In genomic region chr19:41135390-41136384, GRCh38 we compare ENCODE assay signal across 8 cellular contexts. TPM values are rescaled to one million over a fixed set of nuclear protein-coding genes. Genes with fewer than 3 reads are reported as not detected.
DNase-seq lines count a peak whose midpoint lies in the region; ATAC-seq, FAIRE-seq and TF ChIP-seq lines count a peak whose summit lies in the region.
"Not testable (repeated sequence)": the region's sequence is repeated elsewhere in the genome, so short reads cannot be mapped to it uniquely, and the experiment has no call there.

No MANE protein-coding gene starts in this region.

- H3K36me3 Mint-ChIP-seq in CD8-positive, alpha-beta memory T cell: not testable (repeated sequence)

- not testable (repeated sequence) for TF ChIP-seq POLR2A in K562 (conservative IDR thresholded peaks at IDR 0.05)

- peak overlapping the region; percentile 88 to 95 (median 92) for H3K4me3 Mint-ChIP-seq in CD8-positive, alpha-beta memory T cell

- BruUV-seq in K562 (replicated peaks; lab: Mats Ljungman, UMichigan): not testable (repeated sequence)

- not testable (repeated sequence) for H3K27me3 ChIP-seq in CD8-positive, alpha-beta memory T cell (ENCODE audit: insufficient read depth, low read length, poor library complexity, severe bottlenecking)
- H3K27me3 ChIP-seq in K562 (ENCODE audit: control insufficient read depth in 2 of 2, insufficient read depth in 2 of 2, low read length in 2 of 2): peaks cover 0 to 20% of the 10 kb centered on the region in 2 experiments; a peak in 3 of 5 replicates

- not testable (repeated sequence) for H3K4me2 ChIP-seq in K562 (ENCODE audit: insufficient read depth, low read length)

- peak overlapping the region in 6 of 8 donors; percentile 67 to 96 (median 92) for H3K27ac Mint-ChIP-seq in CD8-positive, alpha-beta memory T cell

- FAIRE-seq in K562 (lab: Jason Lieb, UNC): peak; percentile 92

- not testable (repeated sequence) for H3K79me2 ChIP-seq in K562 (ENCODE audit: control insufficient read depth, insufficient read depth, low read length)

- not testable (repeated sequence) for H4K20me1 ChIP-seq in K562 (replicated peaks; ENCODE audit: control insufficient read depth, insufficient read depth, low read length)

- not testable (repeated sequence) for H3K9me3 ChIP-seq in CD8-positive, alpha-beta memory T cell (ENCODE audit: low read length); K562 (replicated peaks; ENCODE audit: control insufficient read depth, insufficient read depth, low read depth, low read length)

- DNase-seq in CD8-positive, alpha-beta memory T cell: peak in 4 of 5 donors; percentile 20 to 46 (median 37)
- peak; percentile 2 for DNase-seq in LHCN-M2 (ENCODE audit: low read depth)
- DNase-seq in activated CD4-positive, alpha-beta T cell treated with anti-CD3 and anti-CD28 coated beads, Interleukin-2, amount 50 U/mL, for 48 hours: peak; percentile 56 to 58
- peak in 2 of 4 experiments; percentile 22 to 23 for DNase-seq in K562 (ENCODE audit: extremely low read depth in 1 of 4, low spot score in 3 of 4)
- DNase-seq in fibroblast of pulmonary artery (ENCODE audit: low read depth): peak; percentile 52
- peak; percentile 91 for DNase-seq in left kidney (ENCODE audit: low read depth, low spot score)
- DNase-seq in pons (ENCODE audit: low spot score): peak; percentile 35
- peak; percentile 47 for DNase-seq in stimulated activated naive CD8-positive, alpha-beta T cell treated with anti-CD3 and anti-CD28 coated beads, Interleukin-15, Interleukin-2, amounts not matched to agents 100 U/mL and 50 U/mL, for 24 hours

- not testable (repeated sequence) for H3K9me3 Mint-ChIP-seq in CD8-positive, alpha-beta memory T cell

- not testable (repeated sequence) for H3K9ac ChIP-seq in K562 (ENCODE audit: insufficient read depth in 1 of 2, low read depth in 2 of 2, low read length in 2 of 2)

- peak; percentile 98 for ATAC-seq in K562
- peak; percentile 88 for ATAC-seq in stimulated activated naive CD8-positive, alpha-beta T cell treated with anti-CD3 and anti-CD28 coated beads, Interleukin-15, Interleukin-2, amounts not matched to agents 100 U/mL and 50 U/mL, for 24 hours

- not testable (repeated sequence) for H3K36me3 ChIP-seq in CD8-positive, alpha-beta memory T cell (ENCODE audit: insufficient read depth, low read length); K562 (ENCODE audit: control insufficient read depth, insufficient read depth, low read length)

- not testable (repeated sequence) for TF ChIP-seq EP300 in K562 (IDR thresholded peaks at IDR 0.05; ENCODE audit: low read length)

- H3K9me1 ChIP-seq in K562 (ENCODE audit: control insufficient read depth, insufficient read depth, low read length): not testable (repeated sequence)

- not testable (repeated sequence) for H3K27ac ChIP-seq in CD8-positive, alpha-beta memory T cell (ENCODE audit: low read depth, low read length); K562 (ENCODE audit: extremely low read depth, low read depth, low read length)

- not testable (repeated sequence) for TF ChIP-seq CTCF in K562 (IDR thresholded peaks at IDR 0.05 in 2 of 3, conservative IDR thresholded peaks at IDR 0.05 in 1 of 3; ENCODE audit: insufficient read depth in 2 of 3, low read depth in 1 of 3, low read length in 3 of 3); fibroblast of pulmonary artery (IDR thresholded peaks at IDR 0.05; ENCODE audit: low read length, missing control alignments)

- in situ Hi-C loops in K562 (cut with MboI): not testable (repeated sequence)

- not testable (repeated sequence) for TF ChIP-seq RAD21 in K562 (CRISPR knock-in tag; conservative IDR thresholded peaks at IDR 0.05 in 1 of 2, IDR thresholded peaks at IDR 0.05 in 1 of 2)

- intact Hi-C loops in K562 (cut with micrococcal nuclease): not testable (repeated sequence)

- not testable (repeated sequence) for H3K27me3 Mint-ChIP-seq in CD8-positive, alpha-beta memory T cell

- CTCF ChIA-PET in CD8-positive, alpha-beta memory T cell (lab: Charles Lee): interaction anchor here (1.3 kb wide), 1 partner anchor 8 kb away, joined by 4 read pairs; no protein-coding TSS in a partner anchor
- CTCF ChIA-PET in K562 (lab: Yijun Ruan, JAX; ENCODE audit: low intra/inter-chr PET ratio): not testable (repeated sequence)

- POLR2A ChIA-PET in CD8-positive, alpha-beta memory T cell (lab: Charles Lee); K562 (lab: Yijun Ruan, JAX): not testable (repeated sequence)

- H3K4me1 ChIP-seq in CD8-positive, alpha-beta memory T cell (ENCODE audit: insufficient read depth, low read length): not testable (repeated sequence)
- peaks cover 0 to 14% of the 10 kb centered on the region in 2 experiments; a peak in 2 of 5 replicates for H3K4me1 ChIP-seq in K562 (replicated peaks in 1 of 2; ENCODE audit: control insufficient read depth in 2 of 2, insufficient read depth in 2 of 2, low read length in 2 of 2)

- H2AFZ ChIP-seq in K562 (ENCODE audit: low read depth, low read length): not testable (repeated sequence)

- peaks cover 13 to 21% (median 19%) of the 10 kb centered on the region in 3 donors for H3K4me1 Mint-ChIP-seq in CD8-positive, alpha-beta memory T cell

- 56% methylated on average over 15 of the region's 76 CpGs for WGBS in K562 (ENCODE audit: insufficient coverage, low coverage, missing lambda C conversion rate)

- peak overlapping the region; percentile 39 for H3K4me3 ChIP-seq in CD8-positive, alpha-beta memory T cell (ENCODE audit: low read length)
- H3K4me3 ChIP-seq in K562: not testable (repeated sequence)
- H3K4me3 ChIP-seq in fibroblast of pulmonary artery (replicated peaks; ENCODE audit: low read depth, low read length): peak overlapping the region; percentile 40

RNA-seq across cellular contexts. Expression of gene CYP2F1, which starts 21.5 kb away (rescaled TPM):
- total RNA-seq in CD8-positive, alpha-beta memory T cell: not detected
- polyA plus RNA-seq in CD8-positive, alpha-beta memory T cell: not detected
- total RNA-seq in LHCN-M2 (2014; rRNA removed) (not detected in 2 replicates), K562 (2014; rRNA removed) (0.77 TPM in 1 of 2 replicates, not detected in the other), K562 (2014; rRNA removed; fragmentation: Illumina TruSeq; extraction: Trizol) (0.25 TPM in 1 of 2 replicates, not detected in the other), K562 (2015; rRNA removed; fragmentation: Illumina TruSeq; extraction: Trizol) (0.11 TPM in 1 of 2 replicates, not detected in the other), K562 (2021) (0.38 TPM in 1 of 2 replicates, not detected in the other)
- polyA plus RNA-seq in LHCN-M2 (2012): 0.06 TPM
- total RNA-seq in K562 (2011; cell fraction: chromatin; rRNA removed; ENCODE audit: low replicate concordance): 2.7 and 3.1 TPM in 2 replicates
- 0.17 and 0.39 TPM in 2 replicates for total RNA-seq in K562 (2011; cell fraction: nucleolus; rRNA removed)
- total RNA-seq in K562 (2011; cell fraction: nucleoplasm; rRNA removed): 1.5 and 3.0 TPM in 2 replicates
- polyA plus RNA-seq in K562 (2011; rRNA removed) (0.03 and 0.16 TPM in 2 replicates), K562 (2014; fragmentation: Illumina TruSeq; extraction: Trizol) (0.28 and 0.71 TPM in 2 replicates), K562 (2014; fragmentation: Nextera tagmentation; extraction: Ambion mirVana) (under 1 TPM; 0.10 to 0.11 TPM), K562 (2014; rRNA removed) (0.04 TPM in 1 of 2 replicates, not detected in the other)
- polyA plus RNA-seq in K562 (2011; cell fraction: cytosol; rRNA removed): 0.12 and 0.35 TPM in 2 replicates
- polyA plus RNA-seq in K562 (2011; cell fraction: nucleus; rRNA removed): 0.28 and 0.40 TPM in 2 replicates
- polyA plus RNA-seq in K562 (2012): 0.44 and 1.4 TPM in 2 replicates
- polyA minus RNA-seq in K562 (2011; rRNA and poly(A)+ RNA removed): 0.12 TPM in 1 of 2 replicates, not detected in the other
- not detected in 2 replicates for polyA minus RNA-seq in K562 (2011; cell fraction: cytosol; rRNA and poly(A)+ RNA removed)
- polyA minus RNA-seq in K562 (2011; cell fraction: nucleus; rRNA and poly(A)+ RNA removed): 0.67 TPM in 1 of 2 replicates, not detected in the other

RNA-seq across cellular contexts. Expression of gene CYP2A13, which starts 47.4 kb away (rescaled TPM):
- not detected for total RNA-seq in CD8-positive, alpha-beta memory T cell
- polyA plus RNA-seq in CD8-positive, alpha-beta memory T cell: not detected
- not detected in 2 replicates for total RNA-seq in LHCN-M2 (2014; rRNA removed)
- not detected for polyA plus RNA-seq in LHCN-M2 (2012)
- not detected in 2 replicates for total RNA-seq in K562 (2011; cell fraction: chromatin; rRNA removed; ENCODE audit: low replicate concordance)
- total RNA-seq in K562 (2011; cell fraction: nucleolus; rRNA removed): not detected in 2 replicates
- not detected in 2 replicates for total RNA-seq in K562 (2011; cell fraction: nucleoplasm; rRNA removed)
- total RNA-seq in K562 (2014; rRNA removed): not detected in 2 replicates
- not detected in 2 replicates for total RNA-seq in K562 (2014; rRNA removed; fragmentation: Illumina TruSeq; extraction: Trizol)
- not detected in 2 replicates for total RNA-seq in K562 (2015; rRNA removed; fragmentation: Illumina TruSeq; extraction: Trizol)
- total RNA-seq in K562 (2021): not detected in 2 replicates
- polyA plus RNA-seq in K562 (2011; rRNA removed): not detected in 2 replicates
- not detected in 2 replicates for polyA plus RNA-seq in K562 (2011; cell fraction: cytosol; rRNA removed)
- polyA plus RNA-seq in K562 (2011; cell fraction: nucleus; rRNA removed): not detected in 2 replicates
- not detected in 2 replicates for polyA plus RNA-seq in K562 (2012)
- not detected in 2 replicates for polyA plus RNA-seq in K562 (2014; fragmentation: Illumina TruSeq; extraction: Trizol)
- polyA plus RNA-seq in K562 (2014; fragmentation: Nextera tagmentation; extraction: Ambion mirVana): not detected
- polyA plus RNA-seq in K562 (2014; rRNA removed): not detected in 2 replicates
- not detected in 2 replicates for polyA minus RNA-seq in K562 (2011; rRNA and poly(A)+ RNA removed)
- not detected in 2 replicates for polyA minus RNA-seq in K562 (2011; cell fraction: cytosol; rRNA and poly(A)+ RNA removed)
- not detected in 2 replicates for polyA minus RNA-seq in K562 (2011; cell fraction: nucleus; rRNA and poly(A)+ RNA removed)

RNA-seq across cellular contexts. Expression of gene CYP2S1, which starts 57.3 kb away (rescaled TPM):
- total RNA-seq in CD8-positive, alpha-beta memory T cell: not detected
- polyA plus RNA-seq in CD8-positive, alpha-beta memory T cell: not detected
- total RNA-seq in LHCN-M2 (2014; rRNA removed): not detected in 2 replicates
- not detected for polyA plus RNA-seq in LHCN-M2 (2012)
- total RNA-seq in K562 (2011; cell fraction: chromatin; rRNA removed; ENCODE audit: low replicate concordance): 0.90 and 1.3 TPM in 2 replicates
- total RNA-seq in K562 (2011; cell fraction: nucleolus; rRNA removed): 2.0 TPM in 2 replicates
- total RNA-seq in K562 (2011; cell fraction: nucleoplasm; rRNA removed): 1.0 and 1.5 TPM in 2 replicates
- total RNA-seq in K562 (2014; rRNA removed): 0.41 and 2.7 TPM in 2 replicates
- 0.13 and 0.18 TPM in 2 replicates for total RNA-seq in K562 (2014; rRNA removed; fragmentation: Illumina TruSeq; extraction: Trizol)
- 0.07 and 0.15 TPM in 2 replicates for total RNA-seq in K562 (2015; rRNA removed; fragmentation: Illumina TruSeq; extraction: Trizol)
- 1.9 and 2.6 TPM in 2 replicates for total RNA-seq in K562 (2021)
- 0.46 and 0.60 TPM in 2 replicates for polyA plus RNA-seq in K562 (2011; rRNA removed)
- polyA plus RNA-seq in K562 (2011; cell fraction: cytosol; rRNA removed): 0.37 and 0.95 TPM in 2 replicates
- polyA plus RNA-seq in K562 (2011; cell fraction: nucleus; rRNA removed): 0.97 and 4.3 TPM in 2 replicates
- polyA plus RNA-seq in K562 (2012): 1.1 and 2.8 TPM in 2 replicates
- 0.71 and 0.79 TPM in 2 replicates for polyA plus RNA-seq in K562 (2014; fragmentation: Illumina TruSeq; extraction: Trizol)
- polyA plus RNA-seq in K562 (2014; fragmentation: Nextera tagmentation; extraction: Ambion mirVana): under 1 TPM; 0.13 to 0.20 TPM
- polyA plus RNA-seq in K562 (2014; rRNA removed): 0.48 and 0.77 TPM in 2 replicates
- polyA minus RNA-seq in K562 (2011; rRNA and poly(A)+ RNA removed): 0.33 and 0.42 TPM in 2 replicates
- 0.76 and 1.5 TPM in 2 replicates for polyA minus RNA-seq in K562 (2011; cell fraction: cytosol; rRNA and poly(A)+ RNA removed)
- 0.22 and 0.27 TPM in 2 replicates for polyA minus RNA-seq in K562 (2011; cell fraction: nucleus; rRNA and poly(A)+ RNA removed)
